Comparison of ENCODE assay signal across 2 cellular contexts in the genomic region with DNA sequence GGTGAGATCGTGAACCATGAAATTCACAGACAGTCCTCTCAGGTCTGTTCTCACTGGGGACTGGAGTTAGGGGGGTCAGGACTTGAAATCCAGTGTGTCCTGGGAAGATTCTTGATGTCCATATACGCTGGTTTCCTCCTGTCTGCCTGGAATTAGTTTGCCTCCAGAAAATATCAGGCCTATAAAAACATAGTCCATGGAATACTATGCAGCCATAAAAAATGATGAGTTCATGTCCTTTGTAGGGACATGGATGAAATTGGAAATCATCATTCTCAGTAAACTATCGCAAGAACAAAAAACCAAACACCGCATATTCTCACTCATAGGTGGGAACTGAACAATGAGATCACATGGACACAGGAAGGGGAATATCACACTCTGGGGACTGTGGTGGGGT.
TF ChIP-seq lines count a peak whose summit lies in the region.

No MANE protein-coding gene starts in this region.

TF ChIP-seq in HEK293, 187 proteins besides CTCF, POLR2A, EP300 and RAD21:
- peak; percentile 92 for TF ChIP-seq ZNF146 (tag by site-specific recombination; IDR thresholded peaks at IDR 0.05)

TF ChIP-seq in K562, 482 proteins besides CTCF, POLR2A, EP300 and RAD21:
- TF ChIP-seq RBM25 (IDR thresholded peaks at IDR 0.05; ENCODE audit: low read depth, low read length, severe bottlenecking) (peak; percentile 37), ZNF146 (CRISPR knock-in tag; IDR thresholded peaks at IDR 0.05; ENCODE audit: unreplicated experiment) (peak; percentile 61), KDM1A (IDR thresholded peaks at IDR 0.05) (0 out of 4 replicates have a peak, but pooled peaks of 1 of the 2 experiments have one; percentile 14)
